ENCODE assay signal across 8 cellular contexts in the genomic region with DNA sequence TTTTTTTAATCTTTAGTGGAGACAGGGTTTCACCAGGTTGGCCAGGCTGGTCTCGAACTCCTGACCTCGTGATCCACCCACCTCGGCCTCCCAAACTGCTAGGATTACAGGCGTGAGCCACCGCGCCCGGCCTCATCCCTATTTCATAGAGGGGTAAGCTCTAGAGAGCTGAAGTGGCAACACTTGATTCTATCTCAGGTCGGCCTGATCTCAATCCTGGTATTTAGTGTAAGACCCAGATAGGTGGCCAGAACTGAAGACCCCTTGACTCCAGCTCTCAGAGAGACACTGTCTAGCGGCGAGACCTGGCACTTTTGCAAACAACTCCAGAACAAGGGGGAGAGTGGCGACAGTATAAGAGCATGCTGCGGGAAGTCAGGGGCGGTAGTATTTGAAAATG. TPM values are rescaled to one million over a fixed set of nuclear protein-coding genes. Genes with fewer than 3 reads are reported as not detected.
DNase-seq lines count a peak whose midpoint lies in the region; ATAC-seq and TF ChIP-seq lines count a peak whose summit lies in the region.
"Not testable (repeated sequence)": the region's sequence is repeated elsewhere in the genome, so short reads cannot be mapped to it uniquely, and the experiment has no call there.

No MANE protein-coding gene starts in this region.

- not testable (repeated sequence) for TF ChIP-seq EP300 in neural cell (conservative IDR thresholded peaks at IDR 0.05; ENCODE audit: poor library complexity, severe bottlenecking)

- H3K27me3 ChIP-seq in CD4-positive, CD25-positive, alpha-beta regulatory T cell (ENCODE audit: control insufficient read depth, insufficient read depth, low read length); OCI-LY1 (ENCODE audit: insufficient read depth, low read length); ectodermal cell (ENCODE audit: control insufficient read depth, insufficient read depth, low read length, poor library complexity, severe bottlenecking); iPS-18a (ENCODE audit: control insufficient read depth, insufficient read depth, low read length); neural cell (ENCODE audit: insufficient read depth, low read depth, low read length): not testable (repeated sequence)

- H3K36me3 ChIP-seq in CD4-positive, CD25-positive, alpha-beta regulatory T cell (ENCODE audit: control insufficient read depth, insufficient read depth, low read length); OCI-LY1 (ENCODE audit: insufficient read depth, low read length); ectodermal cell (ENCODE audit: control insufficient read depth, insufficient read depth, low read length); iPS-18a (ENCODE audit: control insufficient read depth, low read depth, low read length); neural cell (ENCODE audit: insufficient read depth, low read length): not testable (repeated sequence)

- not testable (repeated sequence) for H3K9me2 ChIP-seq in OCI-LY1 (ENCODE audit: low read depth, low read length); neural cell (ENCODE audit: insufficient read depth, low read length)

- not testable (repeated sequence) for H3K27me3 Mint-ChIP-seq in CD4-positive, CD25-positive, alpha-beta regulatory T cell; activated T-helper 17 cell treated with anti-CD3 and anti-CD28 coated beads, Interleukin-2, amount 50 U/mL, for 72 hours

- peak overlapping the region; percentile 86 for H3K4me2 ChIP-seq in OCI-LY1 (ENCODE audit: low read length)
- peak overlapping the region; percentile 68 for H3K4me2 ChIP-seq in neural cell (ENCODE audit: low read length)

- peak overlapping the region; percentile 67 for H3K9ac ChIP-seq in OCI-LY1 (ENCODE audit: low read length)
- not testable (repeated sequence) for H3K9ac ChIP-seq in iPS-18a (ENCODE audit: low read length)
- H3K9ac ChIP-seq in neural cell (ENCODE audit: low read length): peak overlapping the region; percentile 35

- H3K27ac Mint-ChIP-seq in CD4-positive, CD25-positive, alpha-beta regulatory T cell: peak overlapping the region in 2 of 3 donors; percentile 92 to 93
- peak overlapping the region; percentile 87 for H3K27ac Mint-ChIP-seq in activated T-helper 17 cell treated with anti-CD3 and anti-CD28 coated beads, Interleukin-2, amount 50 U/mL, for 72 hours

- H4K20me1 ChIP-seq in OCI-LY1 (ENCODE audit: insufficient read depth, low read length); neural cell (ENCODE audit: insufficient read depth): not testable (repeated sequence)

- TF ChIP-seq CTCF in OCI-LY1 (IDR thresholded peaks at IDR 0.05; ENCODE audit: low read length); neural cell (IDR thresholded peaks at IDR 0.05; ENCODE audit: poor library complexity, severe bottlenecking): not testable (repeated sequence)

- H3K4me1 Mint-ChIP-seq in CD4-positive, CD25-positive, alpha-beta regulatory T cell: peaks cover 4 to 39% (median 18%) of the 10 kb centered on the region in 4 donors
- H3K4me1 Mint-ChIP-seq in activated T-helper 17 cell treated with anti-CD3 and anti-CD28 coated beads, Interleukin-2, amount 50 U/mL, for 72 hours: not testable (repeated sequence)

- H3F3A ChIP-seq in OCI-LY1 (ENCODE audit: insufficient read depth, low read length); neural cell (ENCODE audit: insufficient read depth, low read length, poor library complexity, severe bottlenecking): not testable (repeated sequence)

- H3K9me3 Mint-ChIP-seq in CD4-positive, CD25-positive, alpha-beta regulatory T cell; activated T-helper 17 cell treated with anti-CD3 and anti-CD28 coated beads, Interleukin-2, amount 50 U/mL, for 72 hours: not testable (repeated sequence)

- peak overlapping the region; percentile 89 to 100 (median 97) for H3K4me3 Mint-ChIP-seq in CD4-positive, CD25-positive, alpha-beta regulatory T cell
- peak overlapping the region; percentile 93 for H3K4me3 Mint-ChIP-seq in activated T-helper 17 cell treated with anti-CD3 and anti-CD28 coated beads, Interleukin-2, amount 50 U/mL, for 72 hours

- H2AFZ ChIP-seq in OCI-LY1 (ENCODE audit: low read length) (peak overlapping the region; percentile 97; the same call in 1 of the 2 replicates), neural cell (ENCODE audit: low read depth, low read length) (peak overlapping the region; percentile 61)

- peaks cover 22% of the 10 kb centered on the region for H3K4me1 ChIP-seq in CD4-positive, CD25-positive, alpha-beta regulatory T cell (ENCODE audit: control insufficient read depth, insufficient read depth, low read length, poor library complexity, severe bottlenecking)
- peaks cover 19% of the 10 kb centered on the region for H3K4me1 ChIP-seq in OCI-LY1 (ENCODE audit: insufficient read depth, low read length, severe bottlenecking)
- peaks cover 12% of the 10 kb centered on the region for H3K4me1 ChIP-seq in ectodermal cell (ENCODE audit: control insufficient read depth, insufficient read depth, low read length)
- H3K4me1 ChIP-seq in iPS-18a (ENCODE audit: control insufficient read depth, low read depth, low read length): not testable (repeated sequence)

- not testable (repeated sequence) for H3K9me3 ChIP-seq in CD4-positive, CD25-positive, alpha-beta regulatory T cell (ENCODE audit: control insufficient read depth in 2 of 2, low read length in 2 of 2); OCI-LY1 (ENCODE audit: low read length); ectodermal cell (ENCODE audit: control insufficient read depth, low read length); iPS-18a (ENCODE audit: control insufficient read depth, low read depth, low read length); neural cell (ENCODE audit: low read length)

- not testable (repeated sequence) for TF ChIP-seq RAD21 in neural cell (conservative IDR thresholded peaks at IDR 0.05)

- not testable (repeated sequence) for DNase-seq in CD4-positive, CD25-positive, alpha-beta regulatory T cell; substantia nigra (lab: John Stamatoyannopoulos, UW)

- peak overlapping the region; percentile 41 for H3K27ac ChIP-seq in CD4-positive, CD25-positive, alpha-beta regulatory T cell (ENCODE audit: insufficient read depth, low read length, poor library complexity, severe bottlenecking)
- peak overlapping the region; percentile 17 for H3K27ac ChIP-seq in OCI-LY1 (ENCODE audit: low read depth, low read length, poor library complexity, severe bottlenecking)
- peak overlapping the region; percentile 53 for H3K27ac ChIP-seq in ectodermal cell (ENCODE audit: insufficient read depth, low read depth, low read length, poor library complexity, severe bottlenecking)
- H3K27ac ChIP-seq in iPS-18a (ENCODE audit: low read length): not testable (repeated sequence)
- H3K27ac ChIP-seq in neural cell (ENCODE audit: low read length): peak overlapping the region; percentile 64
- peak overlapping the region; percentile 77 for H3K27ac ChIP-seq in substantia nigra (ENCODE audit: low read depth, low read length, poor library complexity, severe bottlenecking)

- H3K36me3 Mint-ChIP-seq in CD4-positive, CD25-positive, alpha-beta regulatory T cell; activated T-helper 17 cell treated with anti-CD3 and anti-CD28 coated beads, Interleukin-2, amount 50 U/mL, for 72 hours (ENCODE audit: low read depth): not testable (repeated sequence)

- WGBS in ectodermal cell, 2 experiments: 77 to 78% methylated on average over 13 of the region's 13 CpGs

- ATAC-seq in CD4-positive, CD25-positive, alpha-beta regulatory T cell (ENCODE audit: low read depth in 2 of 2): not testable (repeated sequence)
- peak; percentile 4 for ATAC-seq in HG02642 (IDR thresholded peaks at IDR 0.05; ENCODE audit: poor library complexity, unreplicated experiment)
- ATAC-seq in activated T-helper 17 cell treated with anti-CD3 and anti-CD28 coated beads, Interleukin-2, amount 50 U/mL, for 72 hours (replicated peaks): peak; percentile 3

- peaks cover 12% of the 10 kb centered on the region for H3K79me2 ChIP-seq in OCI-LY1 (ENCODE audit: insufficient read depth, low read length)
- not testable (repeated sequence) for H3K79me2 ChIP-seq in neural cell (replicated peaks; ENCODE audit: insufficient read depth, low read length)

- H3K4me3 ChIP-seq in CD4-positive, CD25-positive, alpha-beta regulatory T cell (ENCODE audit: low read depth, low read length): peak overlapping the region; percentile 66
- H3K4me3 ChIP-seq in OCI-LY1 (ENCODE audit: low read depth, low read length, poor library complexity, severe bottlenecking): peak overlapping the region; percentile 93
- H3K4me3 ChIP-seq in ectodermal cell (ENCODE audit: insufficient read depth, low read depth, low read length): not testable (repeated sequence)
- peak overlapping the region; percentile 87 for H3K4me3 ChIP-seq in iPS-18a (ENCODE audit: low read length)
- H3K4me3 ChIP-seq in neural cell (ENCODE audit: low read length): peak overlapping the region; percentile 99

RNA-seq across cellular contexts. Expression of gene MIGA2, which starts 0.6 kb away (rescaled TPM):
- total RNA-seq in CD4-positive, CD25-positive, alpha-beta regulatory T cell: 48.5 TPM
- polyA plus RNA-seq in CD4-positive, CD25-positive, alpha-beta regulatory T cell: 1 to 10 TPM; 6.3 to 8.0 (median 7.6) TPM
- 10 to 100 TPM; 23.8 to 35.0 TPM for total RNA-seq in activated T-helper 17 cell treated with anti-CD3 and anti-CD28 coated beads, Interleukin-2, amount 50 U/mL, for 72 hours
- 26.5 TPM for polyA plus RNA-seq in ectodermal cell (2013, experiment 1 of 4)
- 23.7 TPM for polyA plus RNA-seq in ectodermal cell (2013, experiment 2 of 4)
- polyA plus RNA-seq in ectodermal cell (2013, experiment 3 of 4): 19.5 TPM
- polyA plus RNA-seq in ectodermal cell (2013, experiment 4 of 4): 18.4 TPM
- 42.4 and 73.6 TPM in 2 replicates for polyA plus RNA-seq in neural cell
- 23.9 and 27.1 TPM in 2 replicates for polyA minus RNA-seq in neural cell

RNA-seq across cellular contexts. Expression of gene SH3GLB2, which starts 7.7 kb away (rescaled TPM):
- total RNA-seq in CD4-positive, CD25-positive, alpha-beta regulatory T cell: 77.8 TPM
- 10 to 100 TPM; 18.2 to 38.8 (median 26.6) TPM for polyA plus RNA-seq in CD4-positive, CD25-positive, alpha-beta regulatory T cell
- 10 to 100 TPM; 57.7 to 76.0 TPM for total RNA-seq in activated T-helper 17 cell treated with anti-CD3 and anti-CD28 coated beads, Interleukin-2, amount 50 U/mL, for 72 hours
- polyA plus RNA-seq in ectodermal cell (2013, experiment 1 of 4): 72.2 TPM
- polyA plus RNA-seq in ectodermal cell (2013, experiment 2 of 4): 69.8 TPM
- polyA plus RNA-seq in ectodermal cell (2013, experiment 3 of 4): 66.6 TPM
- polyA plus RNA-seq in ectodermal cell (2013, experiment 4 of 4): 75.8 TPM
- 128 and 160 TPM in 2 replicates for polyA plus RNA-seq in neural cell
- polyA minus RNA-seq in neural cell: 70.7 and 73.8 TPM in 2 replicates

RNA-seq across cellular contexts. Expression of gene DOLPP1, which starts 45.1 kb away (rescaled TPM):
- total RNA-seq in CD4-positive, CD25-positive, alpha-beta regulatory T cell: 3.9 TPM
- polyA plus RNA-seq in CD4-positive, CD25-positive, alpha-beta regulatory T cell: 1 to 10 TPM; 8.6 to 9.3 (median 8.9) TPM
- total RNA-seq in activated T-helper 17 cell treated with anti-CD3 and anti-CD28 coated beads, Interleukin-2, amount 50 U/mL, for 72 hours: 10 to 100 TPM; 12.3 to 20.8 TPM
- 45.3 TPM for polyA plus RNA-seq in ectodermal cell (2013, experiment 1 of 4)
- polyA plus RNA-seq in ectodermal cell (2013, experiment 2 of 4): 41.0 TPM
- polyA plus RNA-seq in ectodermal cell (2013, experiment 3 of 4): 24.9 TPM
- 30.0 TPM for polyA plus RNA-seq in ectodermal cell (2013, experiment 4 of 4)
- polyA plus RNA-seq in neural cell: 31.1 and 31.5 TPM in 2 replicates
- 20.6 and 26.1 TPM in 2 replicates for polyA minus RNA-seq in neural cell
